ENCODE assay signal across 1 cellular context in genomic region chr13:98672947-98673545, GRCh38.
TF ChIP-seq lines count a peak whose summit lies in the region.

No MANE protein-coding gene starts in this region.

TF ChIP-seq in HepG2, 621 proteins besides CTCF, POLR2A, EP300 and RAD21 (continued from another document and continues in another):
- TF ChIP-seq, protein P1, sequence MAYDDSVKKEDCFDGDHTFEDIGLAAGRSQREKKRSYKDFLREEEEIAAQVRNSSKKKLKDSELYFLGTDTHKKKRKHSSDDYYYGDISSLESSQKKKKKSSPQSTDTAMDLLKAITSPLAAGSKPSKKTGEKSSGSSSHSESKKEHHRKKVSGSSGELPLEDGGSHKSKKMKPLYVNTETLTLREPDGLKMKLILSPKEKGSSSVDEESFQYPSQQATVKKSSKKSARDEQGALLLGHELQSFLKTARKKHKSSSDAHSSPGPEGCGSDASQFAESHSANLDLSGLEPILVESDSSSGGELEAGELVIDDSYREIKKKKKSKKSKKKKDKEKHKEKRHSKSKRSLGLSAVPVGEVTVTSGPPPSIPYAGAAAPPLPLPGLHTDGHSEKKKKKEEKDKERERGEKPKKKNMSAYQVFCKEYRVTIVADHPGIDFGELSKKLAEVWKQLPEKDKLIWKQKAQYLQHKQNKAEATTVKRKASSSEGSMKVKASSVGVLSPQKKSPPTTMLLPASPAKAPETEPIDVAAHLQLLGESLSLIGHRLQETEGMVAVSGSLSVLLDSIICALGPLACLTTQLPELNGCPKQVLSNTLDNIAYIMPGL (CRISPR knock-in tag; IDR thresholded peaks at IDR 0.05; ENCODE audit: borderline replicate concordance in 1 of 2, low read depth in 1 of 2), result no peak
- TF ChIP-seq NCOA5 (CRISPR knock-in tag; IDR thresholded peaks at IDR 0.05) (no peak), ZNF275 (CRISPR knock-in tag; IDR thresholded peaks at IDR 0.05; ENCODE audit: borderline replicate concordance) (no peak), ZMAT5 (CRISPR knock-in tag; IDR thresholded peaks at IDR 0.05; ENCODE audit: borderline replicate concordance, low read depth) (no peak), HNRNPL (IDR thresholded peaks at IDR 0.05; ENCODE audit: low read depth, low read length) (no peak), ZNF318 (CRISPR knock-in tag; IDR thresholded peaks at IDR 0.05) (no peak), ZNF232 (CRISPR knock-in tag; IDR thresholded peaks at IDR 0.05; ENCODE audit: borderline replicate concordance) (no peak), NFE2L1 (CRISPR knock-in tag; IDR thresholded peaks at IDR 0.05; ENCODE audit: borderline replicate concordance) (no peak), SALL2 (CRISPR knock-in tag; IDR thresholded peaks at IDR 0.05) (no peak), ARID2 (CRISPR knock-in tag; IDR thresholded peaks at IDR 0.05; ENCODE audit: borderline replicate concordance) (no peak), ZFP41 (CRISPR knock-in tag; IDR thresholded peaks at IDR 0.05; ENCODE audit: borderline replicate concordance) (no peak), HDAC6 (IDR thresholded peaks at IDR 0.05; ENCODE audit: low read depth, low read length) (no peak), PHF20 (CRISPR knock-in tag; IDR thresholded peaks at IDR 0.05) (no peak), HNRNPH1 (optimal IDR thresholded peaks at IDR 0.05; ENCODE audit: low read depth, low read length) (no peak), ZKSCAN8 (CRISPR knock-in tag; IDR thresholded peaks at IDR 0.05; ENCODE audit: borderline replicate concordance) (no peak), FOXJ3 (CRISPR knock-in tag; IDR thresholded peaks at IDR 0.05; ENCODE audit: borderline replicate concordance) (0 out of 2 replicates have a peak, but pooled peaks have one; percentile 41), ZBTB7B (CRISPR knock-in tag; IDR thresholded peaks at IDR 0.05) (no peak), NFE2 (CRISPR knock-in tag; IDR thresholded peaks at IDR 0.05) (no peak), ZNF354B (CRISPR knock-in tag; IDR thresholded peaks at IDR 0.05) (no peak), SMAD3 (CRISPR knock-in tag; IDR thresholded peaks at IDR 0.05) (0 out of 2 replicates have a peak, but pooled peaks have one; percentile 55)
- TF ChIP-seq, protein P2, sequence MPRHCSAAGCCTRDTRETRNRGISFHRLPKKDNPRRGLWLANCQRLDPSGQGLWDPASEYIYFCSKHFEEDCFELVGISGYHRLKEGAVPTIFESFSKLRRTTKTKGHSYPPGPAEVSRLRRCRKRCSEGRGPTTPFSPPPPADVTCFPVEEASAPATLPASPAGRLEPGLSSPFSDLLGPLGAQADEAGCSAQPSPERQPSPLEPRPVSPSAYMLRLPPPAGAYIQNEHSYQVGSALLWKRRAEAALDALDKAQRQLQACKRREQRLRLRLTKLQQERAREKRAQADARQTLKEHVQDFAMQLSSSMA (CRISPR knock-in tag; IDR thresholded peaks at IDR 0.05), result no peak
- TF ChIP-seq, protein P3, sequence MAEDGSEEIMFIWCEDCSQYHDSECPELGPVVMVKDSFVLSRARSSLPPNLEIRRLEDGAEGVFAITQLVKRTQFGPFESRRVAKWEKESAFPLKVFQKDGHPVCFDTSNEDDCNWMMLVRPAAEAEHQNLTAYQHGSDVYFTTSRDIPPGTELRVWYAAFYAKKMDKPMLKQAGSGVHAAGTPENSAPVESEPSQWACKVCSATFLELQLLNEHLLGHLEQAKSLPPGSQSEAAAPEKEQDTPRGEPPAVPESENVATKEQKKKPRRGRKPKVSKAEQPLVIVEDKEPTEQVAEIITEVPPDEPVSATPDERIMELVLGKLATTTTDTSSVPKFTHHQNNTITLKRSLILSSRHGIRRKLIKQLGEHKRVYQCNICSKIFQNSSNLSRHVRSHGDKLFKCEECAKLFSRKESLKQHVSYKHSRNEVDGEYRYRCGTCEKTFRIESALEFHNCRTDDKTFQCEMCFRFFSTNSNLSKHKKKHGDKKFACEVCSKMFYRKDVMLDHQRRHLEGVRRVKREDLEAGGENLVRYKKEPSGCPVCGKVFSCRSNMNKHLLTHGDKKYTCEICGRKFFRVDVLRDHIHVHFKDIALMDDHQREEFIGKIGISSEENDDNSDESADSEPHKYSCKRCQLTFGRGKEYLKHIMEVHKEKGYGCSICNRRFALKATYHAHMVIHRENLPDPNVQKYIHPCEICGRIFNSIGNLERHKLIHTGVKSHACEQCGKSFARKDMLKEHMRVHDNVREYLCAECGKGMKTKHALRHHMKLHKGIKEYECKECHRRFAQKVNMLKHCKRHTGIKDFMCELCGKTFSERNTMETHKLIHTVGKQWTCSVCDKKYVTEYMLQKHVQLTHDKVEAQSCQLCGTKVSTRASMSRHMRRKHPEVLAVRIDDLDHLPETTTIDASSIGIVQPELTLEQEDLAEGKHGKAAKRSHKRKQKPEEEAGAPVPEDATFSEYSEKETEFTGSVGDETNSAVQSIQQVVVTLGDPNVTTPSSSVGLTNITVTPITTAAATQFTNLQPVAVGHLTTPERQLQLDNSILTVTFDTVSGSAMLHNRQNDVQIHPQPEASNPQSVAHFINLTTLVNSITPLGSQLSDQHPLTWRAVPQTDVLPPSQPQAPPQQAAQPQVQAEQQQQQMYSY (CRISPR knock-in tag; IDR thresholded peaks at IDR 0.05), result no peak
- TF ChIP-seq, protein P4, sequence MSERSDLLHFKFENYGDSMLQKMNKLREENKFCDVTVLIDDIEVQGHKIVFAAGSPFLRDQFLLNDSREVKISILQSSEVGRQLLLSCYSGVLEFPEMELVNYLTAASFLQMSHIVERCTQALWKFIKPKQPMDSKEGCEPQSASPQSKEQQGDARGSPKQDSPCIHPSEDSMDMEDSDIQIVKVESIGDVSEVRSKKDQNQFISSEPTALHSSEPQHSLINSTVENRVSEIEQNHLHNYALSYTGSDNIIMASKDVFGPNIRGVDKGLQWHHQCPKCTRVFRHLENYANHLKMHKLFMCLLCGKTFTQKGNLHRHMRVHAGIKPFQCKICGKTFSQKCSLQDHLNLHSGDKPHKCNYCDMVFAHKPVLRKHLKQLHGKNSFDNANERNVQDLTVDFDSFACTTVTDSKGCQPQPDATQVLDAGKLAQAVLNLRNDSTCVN (CRISPR knock-in tag; IDR thresholded peaks at IDR 0.05; ENCODE audit: borderline replicate concordance), result no peak
- TF ChIP-seq, protein P5, sequence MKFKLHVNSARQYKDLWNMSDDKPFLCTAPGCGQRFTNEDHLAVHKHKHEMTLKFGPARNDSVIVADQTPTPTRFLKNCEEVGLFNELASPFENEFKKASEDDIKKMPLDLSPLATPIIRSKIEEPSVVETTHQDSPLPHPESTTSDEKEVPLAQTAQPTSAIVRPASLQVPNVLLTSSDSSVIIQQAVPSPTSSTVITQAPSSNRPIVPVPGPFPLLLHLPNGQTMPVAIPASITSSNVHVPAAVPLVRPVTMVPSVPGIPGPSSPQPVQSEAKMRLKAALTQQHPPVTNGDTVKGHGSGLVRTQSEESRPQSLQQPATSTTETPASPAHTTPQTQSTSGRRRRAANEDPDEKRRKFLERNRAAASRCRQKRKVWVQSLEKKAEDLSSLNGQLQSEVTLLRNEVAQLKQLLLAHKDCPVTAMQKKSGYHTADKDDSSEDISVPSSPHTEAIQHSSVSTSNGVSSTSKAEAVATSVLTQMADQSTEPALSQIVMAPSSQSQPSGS (CRISPR knock-in tag; IDR thresholded peaks at IDR 0.05), result no peak
- TF ChIP-seq, protein P6, sequence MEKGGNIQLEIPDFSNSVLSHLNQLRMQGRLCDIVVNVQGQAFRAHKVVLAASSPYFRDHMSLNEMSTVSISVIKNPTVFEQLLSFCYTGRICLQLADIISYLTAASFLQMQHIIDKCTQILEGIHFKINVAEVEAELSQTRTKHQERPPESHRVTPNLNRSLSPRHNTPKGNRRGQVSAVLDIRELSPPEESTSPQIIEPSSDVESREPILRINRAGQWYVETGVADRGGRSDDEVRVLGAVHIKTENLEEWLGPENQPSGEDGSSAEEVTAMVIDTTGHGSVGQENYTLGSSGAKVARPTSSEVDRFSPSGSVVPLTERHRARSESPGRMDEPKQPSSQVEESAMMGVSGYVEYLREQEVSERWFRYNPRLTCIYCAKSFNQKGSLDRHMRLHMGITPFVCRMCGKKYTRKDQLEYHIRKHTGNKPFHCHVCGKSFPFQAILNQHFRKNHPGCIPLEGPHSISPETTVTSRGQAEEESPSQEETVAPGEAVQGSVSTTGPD (CRISPR knock-in tag; IDR thresholded peaks at IDR 0.05), result peak; percentile 62; the same call in 1 of the 2 replicates
- TF ChIP-seq, protein P7, sequence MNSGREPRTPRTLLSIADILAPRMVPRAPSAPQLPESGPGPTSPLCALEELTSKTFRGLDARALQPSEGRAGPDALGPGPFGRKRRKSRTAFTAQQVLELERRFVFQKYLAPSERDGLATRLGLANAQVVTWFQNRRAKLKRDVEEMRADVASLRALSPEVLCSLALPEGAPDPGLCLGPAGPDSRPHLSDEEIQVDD (CRISPR knock-in tag; IDR thresholded peaks at IDR 0.05; ENCODE audit: borderline replicate concordance), result no peak
- TF ChIP-seq, protein P8, sequence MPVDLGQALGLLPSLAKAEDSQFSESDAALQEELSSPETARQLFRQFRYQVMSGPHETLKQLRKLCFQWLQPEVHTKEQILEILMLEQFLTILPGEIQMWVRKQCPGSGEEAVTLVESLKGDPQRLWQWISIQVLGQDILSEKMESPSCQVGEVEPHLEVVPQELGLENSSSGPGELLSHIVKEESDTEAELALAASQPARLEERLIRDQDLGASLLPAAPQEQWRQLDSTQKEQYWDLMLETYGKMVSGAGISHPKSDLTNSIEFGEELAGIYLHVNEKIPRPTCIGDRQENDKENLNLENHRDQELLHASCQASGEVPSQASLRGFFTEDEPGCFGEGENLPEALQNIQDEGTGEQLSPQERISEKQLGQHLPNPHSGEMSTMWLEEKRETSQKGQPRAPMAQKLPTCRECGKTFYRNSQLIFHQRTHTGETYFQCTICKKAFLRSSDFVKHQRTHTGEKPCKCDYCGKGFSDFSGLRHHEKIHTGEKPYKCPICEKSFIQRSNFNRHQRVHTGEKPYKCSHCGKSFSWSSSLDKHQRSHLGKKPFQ (CRISPR knock-in tag; IDR thresholded peaks at IDR 0.05; ENCODE audit: insufficient replicate concordance), result no peak
- TF ChIP-seq, protein P9, sequence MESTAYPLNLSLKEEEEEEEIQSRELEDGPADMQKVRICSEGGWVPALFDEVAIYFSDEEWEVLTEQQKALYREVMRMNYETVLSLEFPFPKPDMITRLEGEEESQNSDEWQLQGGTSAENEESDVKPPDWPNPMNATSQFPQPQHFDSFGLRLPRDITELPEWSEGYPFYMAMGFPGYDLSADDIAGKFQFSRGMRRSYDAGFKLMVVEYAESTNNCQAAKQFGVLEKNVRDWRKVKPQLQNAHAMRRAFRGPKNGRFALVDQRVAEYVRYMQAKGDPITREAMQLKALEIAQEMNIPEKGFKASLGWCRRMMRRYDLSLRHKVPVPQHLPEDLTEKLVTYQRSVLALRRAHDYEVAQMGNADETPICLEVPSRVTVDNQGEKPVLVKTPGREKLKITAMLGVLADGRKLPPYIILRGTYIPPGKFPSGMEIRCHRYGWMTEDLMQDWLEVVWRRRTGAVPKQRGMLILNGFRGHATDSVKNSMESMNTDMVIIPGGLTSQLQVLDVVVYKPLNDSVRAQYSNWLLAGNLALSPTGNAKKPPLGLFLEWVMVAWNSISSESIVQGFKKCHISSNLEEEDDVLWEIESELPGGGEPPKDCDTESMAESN (CRISPR knock-in tag; conservative IDR thresholded peaks at IDR 0.05), result 0 out of 2 replicates have a peak, but pooled peaks have one; percentile 48
